In the genomic region with DNA sequence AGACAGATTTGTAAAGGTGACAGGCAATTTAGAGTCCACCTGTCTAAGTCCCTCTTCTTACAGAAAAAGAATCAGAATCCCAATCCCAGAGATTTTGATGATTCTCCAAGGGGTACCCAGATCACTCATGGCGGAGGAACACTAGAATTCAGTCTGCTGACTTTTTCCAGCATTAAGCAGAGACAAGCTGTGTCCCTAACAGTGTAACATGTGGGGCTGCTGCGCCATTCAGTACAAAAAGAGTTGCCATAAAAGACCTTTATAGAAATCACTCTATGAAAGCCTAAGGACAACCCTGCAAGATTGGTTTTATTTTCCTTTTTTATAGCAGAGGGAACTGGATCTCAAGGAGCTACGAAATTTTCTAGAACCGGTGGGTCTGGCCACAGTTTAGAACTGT, we compare ENCODE assay signal across 13 cellular contexts. TPM values are rescaled to one million over a fixed set of nuclear protein-coding genes. Genes with fewer than 3 reads are reported as not detected.
A peak's percentile ranks its signal among the peaks of the same experiment; 100 is the strongest.
DNase-seq lines count a peak whose midpoint lies in the region; ATAC-seq and FAIRE-seq lines count a peak whose summit lies in the region.
"Had no signal": no experiment of that assay in that cellular context is flagged by ENCODE, and none has a peak within 500 bp of the region (broad histone marks: within the 10 kb centered on the region; RNA-seq: fewer than 3 reads in every experiment).

No MANE protein-coding gene starts in this region.

- WGBS in small intestine, 3 donors, result 54 to 79% (median 56%) methylated on average over 4 of the region's 4 CpGs

- H3K9me3 ChIP-seq in duodenal mucosa (ENCODE audit: control insufficient read depth in 1 of 2, low read length in 2 of 2), result no peaks in the 10 kb centered on the region
- no peaks in the 10 kb centered on the region for H3K9me3 ChIP-seq in small intestine (ENCODE audit: control insufficient read depth, low read depth)

- FAIRE-seq in small intestine (lab: Jason Lieb, UNC), result no peak
- FAIRE-seq: G401.6 had no signal

- ATAC-seq in GM18867 (IDR thresholded peaks at IDR 0.05; ENCODE audit: unreplicated experiment) (peak; percentile 22), HG02885 (IDR thresholded peaks at IDR 0.05; ENCODE audit: poor library complexity, unreplicated experiment) (peak; percentile 33), HG02588 (IDR thresholded peaks at IDR 0.05; ENCODE audit: unreplicated experiment) (no peak)
- ATAC-seq: foreskin keratinocyte had no signal

- DNase-seq in small intestine (no peak), COLO668 (lab: John Stamatoyannopoulos, UW; ENCODE audit: unreplicated experiment) (no peak), H4 (ENCODE audit: low spot score) (no peak), kidney tubule cell (ENCODE audit: low spot score) (no peak)
- DNase-seq: foreskin keratinocyte, NCI-H1092 treated with DMSO at 0.1 percent for 48 hours, SHP77 treated with DMSO at 0.1 percent for 48 hours had no signal

- peak overlapping the region; percentile 37 for H3K27ac ChIP-seq in duodenal mucosa (ENCODE audit: low read depth, low read length)
- peak overlapping the region; percentile 63 to 93 for H3K27ac ChIP-seq in small intestine (ENCODE audit: low read depth in 1 of 2, low read length in 1 of 2)
- H3K27ac ChIP-seq: foreskin keratinocyte had no signal

- H3K4me1 ChIP-seq in duodenal mucosa (ENCODE audit: control insufficient read depth in 1 of 2, insufficient read depth in 2 of 2, low read length in 2 of 2), result no peaks in the 10 kb centered on the region
- H3K4me1 ChIP-seq in small intestine (ENCODE audit: control insufficient read depth in 2 of 2, insufficient read depth in 1 of 2, low read depth in 1 of 2, low read length in 1 of 2), result no peaks in the 10 kb centered on the region
- H3K4me1 ChIP-seq: foreskin keratinocyte had no signal

- H3K36me3 ChIP-seq in duodenal mucosa (ENCODE audit: control insufficient read depth in 1 of 2, insufficient read depth in 2 of 2, low read length in 2 of 2), result no peaks in the 10 kb centered on the region
- H3K36me3 ChIP-seq in small intestine (ENCODE audit: control insufficient read depth in 2 of 2, insufficient read depth in 2 of 2, low read length in 2 of 2), result no peaks in the 10 kb centered on the region

- H3K9ac ChIP-seq in duodenal mucosa (ENCODE audit: low read depth in 1 of 2, low read length in 2 of 2), result peak overlapping the region; percentile 48 to 63

- H3K27me3 ChIP-seq in duodenal mucosa (ENCODE audit: control insufficient read depth in 1 of 2, insufficient read depth in 2 of 2, low read length in 2 of 2) (no peaks in the 10 kb centered on the region), small intestine (ENCODE audit: control insufficient read depth in 2 of 2, insufficient read depth in 2 of 2, low read length in 2 of 2) (no peaks in the 10 kb centered on the region)
- H3K27me3 ChIP-seq: foreskin keratinocyte had no signal

- H3K4me3 ChIP-seq in duodenal mucosa (ENCODE audit: low read depth in 1 of 2, low read length in 2 of 2), result peak overlapping the region; percentile 63 to 70
- H3K4me3 ChIP-seq in small intestine (ENCODE audit: low read depth in 1 of 2, low read length in 2 of 2), result peak overlapping the region; percentile 32 to 54

RNA-seq across cellular contexts. Expression of gene GIMAP7, which starts 0.6 kb away (rescaled TPM):
- polyA plus RNA-seq in small intestine, result 10 to 100 TPM in 2 of 3 donors, 1 to 10 TPM in 1; 3.1 to 31.1 (median 17.0) TPM
- total RNA-seq in H4 (2014; rRNA removed; shearing (Covaris generic)), result not detected in 2 replicates
- total RNA-seq: foreskin keratinocyte, osteoblast had no signal
- polyA plus RNA-seq: foreskin keratinocyte had no signal

RNA-seq across cellular contexts. Expression of gene GIMAP4, which starts 51.9 kb away (rescaled TPM):
- polyA plus RNA-seq in small intestine, result 10 to 100 TPM in 2 of 3 donors, 1 to 10 TPM in 1; 4.2 to 37.8 (median 17.3) TPM
- 0.12 TPM in 1 of 2 replicates, not detected in the other for total RNA-seq in H4 (2014; rRNA removed; shearing (Covaris generic))
- total RNA-seq: foreskin keratinocyte, osteoblast had no signal
- polyA plus RNA-seq: foreskin keratinocyte had no signal
